8 cellular contexts compared by ENCODE assay signal in the genomic region with DNA sequence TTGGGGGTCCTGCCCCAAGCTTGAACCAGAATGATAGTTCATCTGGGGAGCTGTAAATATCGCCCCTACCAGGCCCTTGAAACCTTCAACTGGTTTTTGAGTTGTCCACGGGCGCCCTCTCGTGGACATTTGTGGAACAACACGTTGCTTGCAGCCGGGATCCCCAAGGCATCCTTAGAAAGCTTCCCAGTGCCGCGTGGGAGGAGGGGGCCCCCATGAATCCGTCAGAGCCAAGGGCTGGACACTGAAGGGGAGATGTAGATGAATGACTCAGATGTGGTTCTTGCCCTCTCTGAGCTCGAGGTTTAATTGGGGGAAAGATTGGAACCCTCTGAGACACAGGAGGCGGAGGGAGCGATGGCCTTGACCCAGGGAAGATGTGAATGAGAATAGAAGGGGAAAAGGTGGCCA. TPM values are rescaled to one million over a fixed set of nuclear protein-coding genes. Genes with fewer than 3 reads are reported as not detected.
DNase-seq lines count a peak whose midpoint lies in the region; ATAC-seq and TF ChIP-seq lines count a peak whose summit lies in the region.

No MANE protein-coding gene starts in this region.

- H3K36me3 ChIP-seq in Karpas-422 (ENCODE audit: insufficient read depth, low read length) (no peaks in the 10 kb centered on the region), right atrium auricular region (peaks cover 7% of the 10 kb centered on the region), sigmoid colon (peaks cover 0 to 28% (median 0%) of the 10 kb centered on the region in 4 donors)

- no peak overlapping the region for H3K4me2 ChIP-seq in Karpas-422 (ENCODE audit: low read depth, low read length, poor library complexity, severe bottlenecking)

- peaks cover 8% of the 10 kb centered on the region; the same call in 1 of the 2 replicates for H3K9me3 ChIP-seq in Karpas-422 (ENCODE audit: low read length)
- H3K9me3 ChIP-seq in right atrium auricular region: peaks cover 0 to 9% of the 10 kb centered on the region in 2 donors
- H3K9me3 ChIP-seq in sigmoid colon: peaks cover 0 to 4% (median 1%) of the 10 kb centered on the region in 4 donors

- no peaks in the 10 kb centered on the region for H3K27me3 ChIP-seq in Karpas-422 (ENCODE audit: low read length)
- no peaks in the 10 kb centered on the region for H3K27me3 ChIP-seq in right atrium auricular region
- no peaks in the 10 kb centered on the region for H3K27me3 ChIP-seq in sigmoid colon

- H3K27ac ChIP-seq in Karpas-422 (ENCODE audit: low read length): no peak overlapping the region
- H3K27ac ChIP-seq in right atrium auricular region: no peak overlapping the region
- no peak overlapping the region for H3K27ac ChIP-seq in sigmoid colon

- intact Hi-C loops in sigmoid colon (cut with DNase I): no loop called here

- no peaks in the 10 kb centered on the region for H4K20me1 ChIP-seq in Karpas-422 (ENCODE audit: insufficient read depth, low read depth, low read length)

- WGBS in sigmoid colon, 2 donors: 17 to 19% methylated on average over 12 of the region's 12 CpGs

- no peak overlapping the region for H3K4me3 ChIP-seq in Karpas-422 (ENCODE audit: low read length)
- no peak overlapping the region for H3K4me3 ChIP-seq in right atrium auricular region
- no peak overlapping the region for H3K4me3 ChIP-seq in sigmoid colon

- H3K79me2 ChIP-seq in Karpas-422 (ENCODE audit: low read length): no peaks in the 10 kb centered on the region

- TF ChIP-seq POLR2A in sigmoid colon (IDR thresholded peaks at IDR 0.05): no peak

- TF ChIP-seq EP300 in sigmoid colon (IDR thresholded peaks at IDR 0.05): no peak

- H3K9ac ChIP-seq in Karpas-422 (ENCODE audit: low read length): no peak overlapping the region

- H3K4me1 ChIP-seq in Karpas-422 (ENCODE audit: low read length) (no peaks in the 10 kb centered on the region), right atrium auricular region (no peaks in the 10 kb centered on the region), sigmoid colon (peaks cover 0 to 12% (median 3%) of the 10 kb centered on the region in 4 donors)

- TF ChIP-seq CTCF in right atrium auricular region (IDR thresholded peaks at IDR 0.05): peak; percentile 93 to 97
- peak; percentile 69 to 98 (median 90) for TF ChIP-seq CTCF in sigmoid colon (IDR thresholded peaks at IDR 0.05)

- DNase-seq in ELR (ENCODE audit: low read depth) (peak; percentile 76), Karpas-422 (peak; percentile 88), T-helper 1 cell (peak in 4 of 5 donors; percentile 40 to 61 (median 54)), amniotic epithelial cell (ENCODE audit: low read depth) (peak; percentile 53), right atrium auricular region (ENCODE audit: low spot score) (peak; percentile 82), sigmoid colon (peak; percentile 86)

- H2AFZ ChIP-seq in Karpas-422 (ENCODE audit: low read length): no peak overlapping the region

- no peaks in the 10 kb centered on the region for H3K9me2 ChIP-seq in Karpas-422 (replicated peaks; ENCODE audit: insufficient read depth, low read length)

- ATAC-seq in GM21825 (IDR thresholded peaks at IDR 0.05; ENCODE audit: unreplicated experiment) (no peak), GM21528 (IDR thresholded peaks at IDR 0.05; ENCODE audit: low FRiP score, unreplicated experiment) (no peak)

RNA-seq across cellular contexts. Expression of a gene that starts 31.8 kb away (rescaled TPM):
- not detected in 2 replicates for total RNA-seq in Karpas-422 (2014; rRNA removed; shearing (Covaris generic); ENCODE audit: low replicate concordance)
- not detected for total RNA-seq in right atrium auricular region
- not detected for total RNA-seq in sigmoid colon
- polyA plus RNA-seq in sigmoid colon: 1 to 10 TPM in 2 of 3 donors, not detected in 1; 1.1 to 1.8 TPM

RNA-seq across cellular contexts. Expression of a gene that starts 38.6 kb away (rescaled TPM):
- not detected in 2 replicates for total RNA-seq in Karpas-422 (2014; rRNA removed; shearing (Covaris generic); ENCODE audit: low replicate concordance)
- total RNA-seq in right atrium auricular region: not detected
- total RNA-seq in sigmoid colon: not detected
- under 1 TPM in 1 of 3 donors, not detected in 2; 0.38 TPM for polyA plus RNA-seq in sigmoid colon
